8 cellular contexts compared by ENCODE assay signal in genomic region chr1:1347663-1348419, GRCh38. TPM values are rescaled to one million over a fixed set of nuclear protein-coding genes. Genes with fewer than 3 reads are reported as not detected.
A peak's percentile ranks its signal among the peaks of the same experiment; 100 is the strongest.
DNase-seq lines count a peak whose midpoint lies in the region; ATAC-seq, FAIRE-seq and TF ChIP-seq lines count a peak whose summit lies in the region.

No MANE protein-coding gene starts in this region.

- 2% methylated on average over 21 of the region's 26 CpGs for WGBS in K562 (ENCODE audit: insufficient coverage, low coverage, missing lambda C conversion rate)
- WGBS in tibial nerve, 2 donors = 17 to 21% methylated on average over 18 to 26 of the region's 26 CpGs

- TF ChIP-seq CTCF in K562 (IDR thresholded peaks at IDR 0.05 in 2 of 3, conservative IDR thresholded peaks at IDR 0.05 in 1 of 3; ENCODE audit: insufficient read depth in 2 of 3, low read depth in 1 of 3, low read length in 3 of 3) = no peak
- TF ChIP-seq CTCF in tibial nerve (IDR thresholded peaks at IDR 0.05) = no peak

- BruUV-seq in K562 (replicated peaks; lab: Mats Ljungman, UMichigan) = no TSS peak

- H3K27ac ChIP-seq in ACC112 (ENCODE audit: low read depth, low read length) = peak overlapping the region; percentile 40
- H3K27ac ChIP-seq in K562 (ENCODE audit: extremely low read depth, low read depth, low read length) = peak overlapping the region; percentile 95
- H3K27ac ChIP-seq in tibial nerve = peak overlapping the region; percentile 79 to 91 (median 82)

- TF ChIP-seq POLR2A in K562 (conservative IDR thresholded peaks at IDR 0.05) (peak; percentile 50), tibial nerve (IDR thresholded peaks at IDR 0.05) (peak in 1 of 2 donors; percentile 16)

- intact Hi-C loops in K562 (cut with micrococcal nuclease) = no loop called here

- peaks cover 8% of the 10 kb centered on the region for H3K9me1 ChIP-seq in K562 (ENCODE audit: control insufficient read depth, insufficient read depth, low read length)

- H3K4me3 ChIP-seq in ACC112 (ENCODE audit: low read depth, low read length) = peak overlapping the region; percentile 96
- peak overlapping the region; percentile 98 for H3K4me3 ChIP-seq in K562
- H3K4me3 ChIP-seq in tibial nerve = peak overlapping the region; percentile 69 to 86 (median 76)

- no peak overlapping the region for H2AFZ ChIP-seq in ACC112 (ENCODE audit: low read length, unreplicated experiment)
- no peak overlapping the region; the same call in 1 of the 2 replicates for H2AFZ ChIP-seq in K562 (ENCODE audit: low read depth, low read length)

- H3K9me3 ChIP-seq in K562 (replicated peaks; ENCODE audit: control insufficient read depth, insufficient read depth, low read depth, low read length) = no peaks in the 10 kb centered on the region
- H3K9me3 ChIP-seq in tibial nerve = no peaks in the 10 kb centered on the region

- H3K4me2 ChIP-seq in K562 (ENCODE audit: insufficient read depth, low read length) = peak overlapping the region; percentile 91

- H3K4me1 ChIP-seq in ACC112 (ENCODE audit: control insufficient read depth, insufficient read depth, low read length, unreplicated experiment) = peaks cover 48% of the 10 kb centered on the region
- H3K4me1 ChIP-seq in K562 (replicated peaks in 1 of 2; ENCODE audit: control insufficient read depth in 2 of 2, insufficient read depth in 2 of 2, low read length in 2 of 2) = peaks cover 14 to 82% of the 10 kb centered on the region in 2 experiments; a peak in 3 of 5 replicates
- H3K4me1 ChIP-seq in tibial nerve = peaks cover 0 to 73% (median 58%) of the 10 kb centered on the region in 4 donors

- no peak for TF ChIP-seq RAD21 in K562 (CRISPR knock-in tag; conservative IDR thresholded peaks at IDR 0.05 in 1 of 2, IDR thresholded peaks at IDR 0.05 in 1 of 2)

- TF ChIP-seq EP300 in K562 (IDR thresholded peaks at IDR 0.05; ENCODE audit: low read length) (no peak), tibial nerve (IDR thresholded peaks at IDR 0.05) (no peak)

- peak in 69 of 76 experiments; percentile 23 to 76 (median 57) for DNase-seq in HUDEP-2 (lab: John Stamatoyannopoulos, UW; ENCODE audit: unreplicated experiment in 76 of 76)
- peak; percentile 52 to 85 (median 68) for DNase-seq in K562 (ENCODE audit: extremely low read depth in 1 of 4, low spot score in 3 of 4)
- peak; percentile 83 for DNase-seq in left lobe of liver (ENCODE audit: low spot score)
- DNase-seq in tibial nerve (ENCODE audit: low spot score in 2 of 2) = no peak
- DNase-seq in cerebellar nuclear complex (lab: John Stamatoyannopoulos, UW) = no peak
- DNase-seq in NCI-H524 (lab: John Stamatoyannopoulos, UW) = no peak

- H3K79me2 ChIP-seq in ACC112 (ENCODE audit: control insufficient read depth, insufficient read depth, low read length, unreplicated experiment) (peaks cover 61% of the 10 kb centered on the region), K562 (ENCODE audit: control insufficient read depth, insufficient read depth, low read length) (peaks cover 64% of the 10 kb centered on the region)

- H3K36me3 ChIP-seq in ACC112 (ENCODE audit: insufficient read depth, low read length) (no peaks in the 10 kb centered on the region), K562 (ENCODE audit: control insufficient read depth, insufficient read depth, low read length) (peaks cover 24% of the 10 kb centered on the region; the same call in 1 of the 3 replicates), tibial nerve (peaks cover 0 to 3% (median 0%) of the 10 kb centered on the region in 3 donors)

- peaks cover 39% of the 10 kb centered on the region for H4K20me1 ChIP-seq in K562 (replicated peaks; ENCODE audit: control insufficient read depth, insufficient read depth, low read length)

- H3K27me3 ChIP-seq in ACC112 (ENCODE audit: insufficient read depth, low read length) (no peaks in the 10 kb centered on the region), K562 (ENCODE audit: control insufficient read depth in 2 of 2, insufficient read depth in 2 of 2, low read length in 2 of 2) (no peaks in the 10 kb centered on the region), tibial nerve (no peaks in the 10 kb centered on the region)

- in situ Hi-C loops in K562 (cut with MboI) = no loop called here

- H3K9ac ChIP-seq in K562 (ENCODE audit: insufficient read depth in 1 of 2, low read depth in 2 of 2, low read length in 2 of 2) = peak overlapping the region; percentile 82 to 98

- CTCF ChIA-PET in K562 (lab: Yijun Ruan, JAX; ENCODE audit: low intra/inter-chr PET ratio) = no interaction called here

- FAIRE-seq in K562 (lab: Jason Lieb, UNC) = peak; percentile 90

- ATAC-seq in K562 = peak; percentile 79
- peak; percentile 58 for ATAC-seq in left lobe of liver
- ATAC-seq in HG03159 (IDR thresholded peaks at IDR 0.05; ENCODE audit: unreplicated experiment) = no peak

- POLR2A ChIA-PET in K562 (lab: Yijun Ruan, JAX) = interaction anchor here (0.5 to 4.8 kb wide), 15 partner anchors 10 to 964 kb away, joined by 3 to 22 read pairs (median 3); partner anchors contain the start of genes AURKAIP1 and MRPL20

RNA-seq across cellular contexts. Expression of gene DVL1, which starts 1.4 kb away (rescaled TPM):
- 53.3 and 207 TPM in 2 replicates for total RNA-seq in K562 (2011; cell fraction: chromatin; rRNA removed; ENCODE audit: low replicate concordance)
- 213 and 235 TPM in 2 replicates for total RNA-seq in K562 (2011; cell fraction: nucleolus; rRNA removed)
- total RNA-seq in K562 (2011; cell fraction: nucleoplasm; rRNA removed) = 85.9 and 103 TPM in 2 replicates
- total RNA-seq in K562 (2014; rRNA removed) = 135 and 143 TPM in 2 replicates
- total RNA-seq in K562 (2014; rRNA removed; fragmentation: Illumina TruSeq; extraction: Trizol) = 3.5 and 6.3 TPM in 2 replicates
- 50.9 and 51.7 TPM in 2 replicates for total RNA-seq in K562 (2015; rRNA removed; fragmentation: Illumina TruSeq; extraction: Trizol)
- total RNA-seq in K562 (2021) = 106 and 118 TPM in 2 replicates
- 24.3 and 42.1 TPM in 2 replicates for polyA plus RNA-seq in K562 (2011; rRNA removed)
- 39.8 and 107 TPM in 2 replicates for polyA plus RNA-seq in K562 (2011; cell fraction: cytosol; rRNA removed)
- 353 and 531 TPM in 2 replicates for polyA plus RNA-seq in K562 (2011; cell fraction: nucleus; rRNA removed)
- 65.5 and 75.0 TPM in 2 replicates for polyA plus RNA-seq in K562 (2012)
- polyA plus RNA-seq in K562 (2014; fragmentation: Illumina TruSeq; extraction: Trizol) = 13.9 and 43.4 TPM in 2 replicates
- under 1 TPM; 0.62 to 0.63 TPM for polyA plus RNA-seq in K562 (2014; fragmentation: Nextera tagmentation; extraction: Ambion mirVana)
- polyA plus RNA-seq in K562 (2014; rRNA removed) = 119 and 136 TPM in 2 replicates
- 5.6 and 11.7 TPM in 2 replicates for polyA minus RNA-seq in K562 (2011; rRNA and poly(A)+ RNA removed)
- polyA minus RNA-seq in K562 (2011; cell fraction: cytosol; rRNA and poly(A)+ RNA removed) = 32.9 and 47.2 TPM in 2 replicates
- polyA minus RNA-seq in K562 (2011; cell fraction: nucleus; rRNA and poly(A)+ RNA removed) = 69.3 and 81.9 TPM in 2 replicates
- 50.4 TPM for total RNA-seq in left lobe of liver
- total RNA-seq in tibial nerve = 100 to 1,000 TPM; 130 to 191 (median 144) TPM

RNA-seq across cellular contexts. Expression of gene MXRA8, which starts 10.5 kb away (rescaled TPM):
- total RNA-seq in K562 (2011; cell fraction: chromatin; rRNA removed; ENCODE audit: low replicate concordance) = 12.2 and 30.9 TPM in 2 replicates
- 39.7 and 42.5 TPM in 2 replicates for total RNA-seq in K562 (2011; cell fraction: nucleolus; rRNA removed)
- 29.8 and 30.7 TPM in 2 replicates for total RNA-seq in K562 (2011; cell fraction: nucleoplasm; rRNA removed)
- total RNA-seq in K562 (2014; rRNA removed) (7.3 and 12.4 TPM in 2 replicates), K562 (2014; rRNA removed; fragmentation: Illumina TruSeq; extraction: Trizol) (2.1 and 2.7 TPM in 2 replicates), K562 (2015; rRNA removed; fragmentation: Illumina TruSeq; extraction: Trizol) (4.8 and 5.5 TPM in 2 replicates), K562 (2021) (9.1 and 10.8 TPM in 2 replicates), left lobe of liver (4.5 TPM), tibial nerve (100 to 1,000 TPM; 351 to 659 (median 448) TPM)
- polyA plus RNA-seq in K562 (2011; rRNA removed) (2.9 and 9.0 TPM in 2 replicates), K562 (2014; fragmentation: Illumina TruSeq; extraction: Trizol) (6.3 and 9.2 TPM in 2 replicates), K562 (2014; fragmentation: Nextera tagmentation; extraction: Ambion mirVana) (under 1 TPM; 0.66 to 0.83 TPM), K562 (2014; rRNA removed) (11.3 and 13.1 TPM in 2 replicates)
- 4.0 and 38.2 TPM in 2 replicates for polyA plus RNA-seq in K562 (2011; cell fraction: cytosol; rRNA removed)
- polyA plus RNA-seq in K562 (2011; cell fraction: nucleus; rRNA removed) = 18.3 and 101 TPM in 2 replicates
- polyA plus RNA-seq in K562 (2012) = 13.9 and 20.4 TPM in 2 replicates
- 0.75 and 3.0 TPM in 2 replicates for polyA minus RNA-seq in K562 (2011; rRNA and poly(A)+ RNA removed)
- polyA minus RNA-seq in K562 (2011; cell fraction: cytosol; rRNA and poly(A)+ RNA removed) = 2.1 and 10.7 TPM in 2 replicates
- 1.4 and 8.2 TPM in 2 replicates for polyA minus RNA-seq in K562 (2011; cell fraction: nucleus; rRNA and poly(A)+ RNA removed)

RNA-seq across cellular contexts. Expression of gene TAS1R3, which starts 16.8 kb away (rescaled TPM):
- 0.19 and 0.58 TPM in 2 replicates for total RNA-seq in K562 (2011; cell fraction: chromatin; rRNA removed; ENCODE audit: low replicate concordance)
- 0.53 and 0.67 TPM in 2 replicates for total RNA-seq in K562 (2011; cell fraction: nucleolus; rRNA removed)
- total RNA-seq in K562 (2011; cell fraction: nucleoplasm; rRNA removed) = 0.15 and 0.23 TPM in 2 replicates
- total RNA-seq in K562 (2014; rRNA removed) (0.12 TPM in 1 of 2 replicates, not detected in the other), K562 (2014; rRNA removed; fragmentation: Illumina TruSeq; extraction: Trizol) (not detected in 2 replicates), K562 (2015; rRNA removed; fragmentation: Illumina TruSeq; extraction: Trizol) (0.04 TPM in 1 of 2 replicates, not detected in the other), K562 (2021) (0.07 and 0.09 TPM in 2 replicates), left lobe of liver (0.30 TPM), tibial nerve (1 to 10 TPM in 1 of 4 donors, under 1 TPM in 3; 0.21 to 1.2 (median 0.63) TPM)
- polyA plus RNA-seq in K562 (2011; rRNA removed) (0.05 TPM in 1 of 2 replicates, not detected in the other), K562 (2014; fragmentation: Illumina TruSeq; extraction: Trizol) (not detected in 2 replicates), K562 (2014; fragmentation: Nextera tagmentation; extraction: Ambion mirVana) (not detected), K562 (2014; rRNA removed) (0.03 and 0.13 TPM in 2 replicates)
- 0.03 and 0.06 TPM in 2 replicates for polyA plus RNA-seq in K562 (2011; cell fraction: cytosol; rRNA removed)
- polyA plus RNA-seq in K562 (2011; cell fraction: nucleus; rRNA removed) = 0.25 and 0.31 TPM in 2 replicates
- polyA plus RNA-seq in K562 (2012) = 0.26 and 0.37 TPM in 2 replicates
- not detected in 2 replicates for polyA minus RNA-seq in K562 (2011; rRNA and poly(A)+ RNA removed)
- polyA minus RNA-seq in K562 (2011; cell fraction: cytosol; rRNA and poly(A)+ RNA removed) = not detected in 2 replicates
- polyA minus RNA-seq in K562 (2011; cell fraction: nucleus; rRNA and poly(A)+ RNA removed) = 0.13 and 0.22 TPM in 2 replicates

RNA-seq across cellular contexts. Expression of gene CPTP, which starts 23.2 kb away (rescaled TPM):
- total RNA-seq in K562 (2011; cell fraction: chromatin; rRNA removed; ENCODE audit: low replicate concordance) = 3.4 and 22.1 TPM in 2 replicates
- 31.8 and 32.0 TPM in 2 replicates for total RNA-seq in K562 (2011; cell fraction: nucleolus; rRNA removed)
- 11.2 and 13.9 TPM in 2 replicates for total RNA-seq in K562 (2011; cell fraction: nucleoplasm; rRNA removed)
- total RNA-seq in K562 (2014; rRNA removed) (21.6 and 33.4 TPM in 2 replicates), K562 (2014; rRNA removed; fragmentation: Illumina TruSeq; extraction: Trizol) (3.0 and 3.5 TPM in 2 replicates), K562 (2015; rRNA removed; fragmentation: Illumina TruSeq; extraction: Trizol) (8.4 and 10.1 TPM in 2 replicates), K562 (2021) (25.4 and 25.8 TPM in 2 replicates), left lobe of liver (40.0 TPM), tibial nerve (10 to 100 TPM; 12.0 to 24.9 (median 18.8) TPM)
- polyA plus RNA-seq in K562 (2011; rRNA removed) (3.5 and 5.7 TPM in 2 replicates), K562 (2014; fragmentation: Illumina TruSeq; extraction: Trizol) (2.7 and 9.1 TPM in 2 replicates), K562 (2014; fragmentation: Nextera tagmentation; extraction: Ambion mirVana) (under 1 TPM; 0.11 to 0.20 TPM), K562 (2014; rRNA removed) (12.4 and 12.9 TPM in 2 replicates)
- polyA plus RNA-seq in K562 (2011; cell fraction: cytosol; rRNA removed) = 7.2 and 32.1 TPM in 2 replicates
- polyA plus RNA-seq in K562 (2011; cell fraction: nucleus; rRNA removed) = 5.6 and 10.3 TPM in 2 replicates
- 14.5 and 17.3 TPM in 2 replicates for polyA plus RNA-seq in K562 (2012)
- polyA minus RNA-seq in K562 (2011; rRNA and poly(A)+ RNA removed) = 2.1 and 2.4 TPM in 2 replicates
- polyA minus RNA-seq in K562 (2011; cell fraction: cytosol; rRNA and poly(A)+ RNA removed) = 9.2 and 12.1 TPM in 2 replicates
- polyA minus RNA-seq in K562 (2011; cell fraction: nucleus; rRNA and poly(A)+ RNA removed) = 14.0 and 17.8 TPM in 2 replicates

RNA-seq across cellular contexts. Expression of gene INTS11, which starts 23.4 kb away (rescaled TPM):
- total RNA-seq in K562 (2011; cell fraction: chromatin; rRNA removed; ENCODE audit: low replicate concordance) = 317 and 866 TPM in 2 replicates
- total RNA-seq in K562 (2011; cell fraction: nucleolus; rRNA removed) = 565 and 578 TPM in 2 replicates
- total RNA-seq in K562 (2011; cell fraction: nucleoplasm; rRNA removed) = 402 and 440 TPM in 2 replicates
- total RNA-seq in K562 (2014; rRNA removed) (151 and 179 TPM in 2 replicates), K562 (2014; rRNA removed; fragmentation: Illumina TruSeq; extraction: Trizol) (62.1 and 77.4 TPM in 2 replicates), K562 (2015; rRNA removed; fragmentation: Illumina TruSeq; extraction: Trizol) (85.4 and 88.8 TPM in 2 replicates), K562 (2021) (153 and 164 TPM in 2 replicates), left lobe of liver (42.4 TPM), tibial nerve (100 to 1,000 TPM; 118 to 241 (median 157) TPM)
- polyA plus RNA-seq in K562 (2011; rRNA removed) (110 and 164 TPM in 2 replicates), K562 (2014; fragmentation: Illumina TruSeq; extraction: Trizol) (143 and 151 TPM in 2 replicates), K562 (2014; fragmentation: Nextera tagmentation; extraction: Ambion mirVana) (10 to 100 TPM in 1 of 2 experiments, 1 to 10 TPM in 1; 3.6 to 11.8 TPM), K562 (2014; rRNA removed) (183 TPM in 2 replicates)
- 195 and 300 TPM in 2 replicates for polyA plus RNA-seq in K562 (2011; cell fraction: cytosol; rRNA removed)
- polyA plus RNA-seq in K562 (2011; cell fraction: nucleus; rRNA removed) = 663 and 798 TPM in 2 replicates
- 151 and 204 TPM in 2 replicates for polyA plus RNA-seq in K562 (2012)
- 68.4 and 103 TPM in 2 replicates for polyA minus RNA-seq in K562 (2011; rRNA and poly(A)+ RNA removed)
- polyA minus RNA-seq in K562 (2011; cell fraction: cytosol; rRNA and poly(A)+ RNA removed) = 79.6 and 101 TPM in 2 replicates
- polyA minus RNA-seq in K562 (2011; cell fraction: nucleus; rRNA and poly(A)+ RNA removed) = 108 and 123 TPM in 2 replicates

Comparison
In these comparisons a context has a peak if more than half of its experiments do, and no peak if none do; other contexts are left out.
1. H3K27ac ChIP-seq: peak in every context shown above with its lines; median percentile 95 in K562; 82 in tibial nerve; 40 in ACC112.
2. DNase-seq: peak in HUDEP-2 (69 of 76), K562 (4 of 4) and left lobe of liver (single experiment); none in tibial nerve (0 of 2), cerebellar nuclear complex (0 of 2) and NCI-H524 (0 of 2).
3. RNA of gene MXRA8, which starts 10.5 kb away (total RNA-seq): 351 to 659 TPM in tibial nerve; 2.1 to 42.5 TPM in K562 and 4.5 TPM in left lobe of liver (single experiment); every median in the first group is over 4 times any median in the second.
4. Peak in every context shown above with its lines, with median percentiles within 50 percentile points of each other: H3K4me3 ChIP-seq.